22 cellular contexts compared by ENCODE assay signal in the genomic region with DNA sequence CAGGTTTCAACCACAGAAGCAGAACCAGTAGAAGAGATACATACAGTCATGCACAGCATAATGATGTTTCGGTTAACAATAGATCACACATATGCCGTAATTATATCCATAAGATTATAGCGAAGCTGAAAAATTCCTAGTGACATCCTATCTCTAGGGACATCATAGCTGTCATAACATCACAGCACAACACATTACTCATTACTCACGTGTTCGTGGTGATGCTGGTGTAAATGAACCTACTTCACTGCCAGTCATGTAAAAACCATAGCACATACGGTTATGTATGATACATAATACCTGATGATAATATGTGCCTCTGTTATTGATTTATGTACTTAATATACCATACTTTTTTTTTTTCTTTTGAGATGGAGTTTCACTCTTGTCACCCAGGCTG.
"Had no signal": no experiment of that assay in that cellular context is flagged by ENCODE, and none has a peak within 500 bp of the region (broad histone marks: within the 10 kb centered on the region; RNA-seq: fewer than 3 reads in every experiment).

No MANE protein-coding gene starts in this region.

- H3K9me3 Mint-ChIP-seq: activated B cell treated with CpG ODN at 0.5 μM for 24 hours; activated T-cell treated with anti-CD3 and anti-CD28 coated beads, Interleukin-2, amount 50 U/mL, for 24 hours; activated T-helper 2 cell treated with anti-CD3 and anti-CD28 coated beads, Interferon-gamma antibody, Interleukin-2, Interleukin-4, amounts not matched to agents 10 μg/mL and 5 μg/mL and 100 μg/mL, durations not matched to agents 14 hours and 24 hours and 36 hours; central memory CD8-positive, alpha-beta T cell had no signal

- H3K4me3 Mint-ChIP-seq: activated B cell treated with CpG ODN at 0.5 μM for 24 hours; activated T-cell treated with anti-CD3 and anti-CD28 coated beads, Interleukin-2, amount 50 U/mL, for 24 hours; brain; central memory CD8-positive, alpha-beta T cell had no signal

- H3K27ac Mint-ChIP-seq: activated B cell treated with CpG ODN at 0.5 μM for 24 hours; activated T-helper 2 cell treated with anti-CD3 and anti-CD28 coated beads, Interferon-gamma antibody, Interleukin-2, Interleukin-4, amounts not matched to agents 10 μg/mL and 5 μg/mL and 100 μg/mL, durations not matched to agents 14 hours and 24 hours and 36 hours; brain had no signal

- DNase-seq: activated B cell treated with CpG ODN at 0.5 μM for 24 hours; activated CD4-positive, alpha-beta T cell treated with anti-CD3 and anti-CD28 coated beads for 4 hours; activated CD8-positive, alpha-beta memory T cell treated with anti-CD3 and anti-CD28 coated beads, Interleukin-2, amount 50 U/mL, for 4 hours; activated gamma-delta T cell treated with Interleukin-2 at 50 U/mL for 16 hours; activated naive CD4-positive, alpha-beta T cell treated with anti-CD3 and anti-CD28 coated beads, Interleukin-2, amount 50 U/mL, for 16 hours; activated T-cell treated with anti-CD3 and anti-CD28 coated beads, Interleukin-2, amount 50 U/mL, for 24 hours; amygdala; IMR-90; Kasumi-1; KBM-7; NCI-H146; NCI-H187 treated with DMSO at 0.1 percent for 48 hours; NCI-H2081 treated with DMSO at 0.1 percent for 48 hours; NCI-H446; NCI-H524; Peyer's patch; SHP77 treated with DMSO at 0.1 percent for 48 hours; T-helper 2 cell; T1000 had no signal

- H3K27me3 Mint-ChIP-seq: activated B cell treated with CpG ODN at 0.5 μM for 24 hours; activated T-cell treated with anti-CD3 and anti-CD28 coated beads, Interleukin-2, amount 50 U/mL, for 24 hours; brain; central memory CD8-positive, alpha-beta T cell had no signal

- H3K9me3 ChIP-seq: Peyer's patch had no signal
